2 cellular contexts compared by ENCODE assay signal in the genomic region with DNA sequence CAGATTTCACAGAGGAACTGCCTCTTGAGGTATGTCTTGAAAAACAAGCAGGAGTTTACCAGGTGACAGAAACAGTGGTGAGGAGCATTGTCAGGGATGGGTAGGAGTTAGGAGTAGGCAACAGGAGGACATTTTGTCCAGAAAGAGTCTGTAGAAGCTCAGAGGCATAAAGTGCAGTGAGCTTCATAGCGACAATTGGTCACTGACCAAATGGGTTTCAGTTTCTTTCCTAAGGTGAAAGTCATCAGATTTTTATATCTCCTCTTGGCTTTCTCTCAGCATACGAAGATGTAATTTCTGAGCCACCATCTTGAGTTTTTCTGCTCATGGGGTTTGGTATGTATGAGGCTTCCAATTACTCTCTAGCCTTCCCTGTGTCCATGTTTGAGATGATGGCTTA.
TF ChIP-seq lines count a peak whose summit lies in the region.

No MANE protein-coding gene starts in this region.

TF ChIP-seq in IMR-90, 13 proteins besides CTCF, POLR2A, EP300 and RAD21:
- TF ChIP-seq FOS (IDR thresholded peaks at IDR 0.05; ENCODE audit: low read depth, low read length) (no peak), SMC3 (IDR thresholded peaks at IDR 0.05; ENCODE audit: low read depth, low read length) (no peak), MAFK (IDR thresholded peaks at IDR 0.05; ENCODE audit: low read depth, low read length) (no peak), MXI1 (IDR thresholded peaks at IDR 0.05; ENCODE audit: borderline replicate concordance, low read depth, low read length) (no peak), CHD1 (IDR thresholded peaks at IDR 0.05; ENCODE audit: low read depth, low read length) (no peak), MAZ (IDR thresholded peaks at IDR 0.05; ENCODE audit: borderline replicate concordance, low read depth, low read length) (no peak)

TF ChIP-seq in K562, 482 proteins besides CTCF, POLR2A, EP300 and RAD21:
- TF ChIP-seq CREB1 (IDR thresholded peaks at IDR 0.05) (no peak), CREB1 (CRISPR knock-in tag; IDR thresholded peaks at IDR 0.05) (no peak), BRD4 (IDR thresholded peaks at IDR 0.05) (no peak)
- TF ChIP-seq, protein P1, sequence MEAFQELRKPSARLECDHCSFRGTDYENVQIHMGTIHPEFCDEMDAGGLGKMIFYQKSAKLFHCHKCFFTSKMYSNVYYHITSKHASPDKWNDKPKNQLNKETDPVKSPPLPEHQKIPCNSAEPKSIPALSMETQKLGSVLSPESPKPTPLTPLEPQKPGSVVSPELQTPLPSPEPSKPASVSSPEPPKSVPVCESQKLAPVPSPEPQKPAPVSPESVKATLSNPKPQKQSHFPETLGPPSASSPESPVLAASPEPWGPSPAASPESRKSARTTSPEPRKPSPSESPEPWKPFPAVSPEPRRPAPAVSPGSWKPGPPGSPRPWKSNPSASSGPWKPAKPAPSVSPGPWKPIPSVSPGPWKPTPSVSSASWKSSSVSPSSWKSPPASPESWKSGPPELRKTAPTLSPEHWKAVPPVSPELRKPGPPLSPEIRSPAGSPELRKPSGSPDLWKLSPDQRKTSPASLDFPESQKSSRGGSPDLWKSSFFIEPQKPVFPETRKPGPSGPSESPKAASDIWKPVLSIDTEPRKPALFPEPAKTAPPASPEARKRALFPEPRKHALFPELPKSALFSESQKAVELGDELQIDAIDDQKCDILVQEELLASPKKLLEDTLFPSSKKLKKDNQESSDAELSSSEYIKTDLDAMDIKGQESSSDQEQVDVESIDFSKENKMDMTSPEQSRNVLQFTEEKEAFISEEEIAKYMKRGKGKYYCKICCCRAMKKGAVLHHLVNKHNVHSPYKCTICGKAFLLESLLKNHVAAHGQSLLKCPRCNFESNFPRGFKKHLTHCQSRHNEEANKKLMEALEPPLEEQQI (IDR thresholded peaks at IDR 0.05), result no peak
